In the genomic region with DNA sequence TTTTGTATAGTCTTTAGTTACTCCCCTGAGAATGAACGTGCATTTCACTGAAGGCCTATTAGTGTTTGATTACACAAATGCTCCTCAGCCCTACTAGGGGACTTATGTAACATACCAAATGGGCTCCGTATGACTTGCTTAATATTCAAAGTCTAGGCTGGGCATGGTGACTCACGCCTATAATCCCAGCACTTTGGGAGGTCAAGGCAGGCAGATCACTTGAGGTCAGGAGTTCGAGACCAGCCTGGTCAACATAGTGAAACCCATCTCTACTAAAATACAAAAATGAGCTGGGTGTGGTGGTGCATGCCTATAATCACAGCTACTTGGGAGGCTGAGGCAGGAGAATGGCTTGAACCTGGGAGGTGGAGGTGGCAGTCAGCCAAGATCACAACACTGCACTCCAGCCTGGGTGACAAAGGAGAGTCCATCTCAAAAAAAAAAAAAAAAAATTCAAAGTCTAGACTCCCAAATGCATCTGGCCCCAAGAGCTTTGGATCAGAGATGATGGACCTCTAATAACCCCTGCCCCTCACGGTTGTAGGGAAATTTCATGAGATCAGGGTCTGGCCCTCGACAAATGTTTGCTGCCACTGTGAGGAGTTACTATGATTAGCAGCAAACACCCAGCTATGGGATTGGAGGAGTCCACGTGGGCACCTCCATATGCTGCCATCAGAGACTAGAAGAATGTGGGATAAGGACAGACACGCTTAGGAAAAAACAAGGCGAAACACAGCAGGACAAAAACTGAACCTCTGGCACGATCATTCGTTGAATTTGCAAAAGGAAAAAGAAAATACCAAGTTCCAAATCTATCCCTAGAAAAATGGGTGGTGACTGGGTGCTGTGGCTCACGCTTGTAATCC, we compare ENCODE assay signal across 20 cellular contexts. TPM values are rescaled to one million over a fixed set of nuclear protein-coding genes. Genes with fewer than 3 reads are reported as not detected.
DNase-seq lines count a peak whose midpoint lies in the region; ATAC-seq lines count a peak whose summit lies in the region.
"Had no signal": no experiment of that assay in that cellular context is flagged by ENCODE, and none has a peak within 500 bp of the region (broad histone marks: within the 10 kb centered on the region; RNA-seq: fewer than 3 reads in every experiment).

No MANE protein-coding gene starts in this region.

- H3K4me1 ChIP-seq in mesenchymal stem cell (ENCODE audit: control insufficient read depth, insufficient read depth, low read depth, low read length), result peaks cover 2% of the 10 kb centered on the region
- H3K4me1 ChIP-seq in effector memory CD4-positive, alpha-beta T cell (ENCODE audit: control insufficient read depth, insufficient read depth, low read length, poor library complexity, severe bottlenecking), result peaks cover 3% of the 10 kb centered on the region

- no peak overlapping the region for H2BK15ac ChIP-seq in mesenchymal stem cell (ENCODE audit: low read depth, poor library complexity, severe bottlenecking)

- H3K23ac ChIP-seq in mesenchymal stem cell (ENCODE audit: low read length in 2 of 2), result no peak overlapping the region

- no peak overlapping the region for H3K18ac ChIP-seq in mesenchymal stem cell (ENCODE audit: low read depth in 1 of 2, low read length in 2 of 2)

- H2AK5ac ChIP-seq in mesenchymal stem cell (ENCODE audit: low read length, severe bottlenecking), result no peak overlapping the region

- no peak overlapping the region for H2AFZ ChIP-seq in mesenchymal stem cell (ENCODE audit: low read depth, low read length)

- H2BK120ac ChIP-seq in mesenchymal stem cell (ENCODE audit: low read depth, low read length), result no peak overlapping the region

- H3K27me3 ChIP-seq in MG63, result no peaks in the 10 kb centered on the region
- no peaks in the 10 kb centered on the region for H3K27me3 ChIP-seq in mesenchymal stem cell (ENCODE audit: control insufficient read depth in 1 of 2, insufficient read depth in 1 of 2, low read length in 2 of 2)
- peaks cover 1% of the 10 kb centered on the region for H3K27me3 ChIP-seq in effector memory CD4-positive, alpha-beta T cell (replicated peaks; ENCODE audit: control insufficient read depth, insufficient read depth, low read length, poor library complexity, severe bottlenecking)

- H3K79me1 ChIP-seq in mesenchymal stem cell (replicated peaks; ENCODE audit: low read length, poor library complexity, severe bottlenecking), result peaks cover 20% of the 10 kb centered on the region

- no peak overlapping the region for H4K8ac ChIP-seq in mesenchymal stem cell (ENCODE audit: low read length)

- H2BK12ac ChIP-seq in mesenchymal stem cell (ENCODE audit: low read length in 2 of 2), result no peak overlapping the region

- no peak overlapping the region for H3K27ac ChIP-seq in mesenchymal stem cell (ENCODE audit: low read length, poor library complexity, severe bottlenecking)
- no peak overlapping the region for H3K27ac ChIP-seq in effector memory CD4-positive, alpha-beta T cell (ENCODE audit: insufficient read depth, low read length, poor library complexity, severe bottlenecking)
- H3K27ac ChIP-seq: heart left ventricle had no signal

- no peak overlapping the region for H4K91ac ChIP-seq in mesenchymal stem cell (ENCODE audit: low read length)

- no peak overlapping the region for H3K4me3 ChIP-seq in MG63
- no peak overlapping the region for H3K4me3 ChIP-seq in mesenchymal stem cell (ENCODE audit: insufficient read depth in 1 of 2, low read depth in 1 of 2, low read length in 2 of 2)
- H3K4me3 ChIP-seq in effector memory CD4-positive, alpha-beta T cell (ENCODE audit: insufficient read depth, low read depth, low read length, poor library complexity, severe bottlenecking), result no peak overlapping the region
- H3K4me3 ChIP-seq: heart left ventricle had no signal

- no peak overlapping the region for H2BK5ac ChIP-seq in mesenchymal stem cell (ENCODE audit: low read depth, low read length, poor library complexity, severe bottlenecking)

- no peak overlapping the region for H3K14ac ChIP-seq in mesenchymal stem cell (ENCODE audit: low read length in 2 of 2)

- DNase-seq in Ammon's horn (ENCODE audit: low spot score), result peak; percentile 33
- peak; percentile 29 for DNase-seq in MG63
- peak; percentile 55 for DNase-seq in cerebellar cortex (ENCODE audit: low spot score)
- DNase-seq in mesenchymal stem cell, result peak; percentile 60
- no peak for DNase-seq in DMS153 (lab: John Stamatoyannopoulos, UW)
- no peak for DNase-seq in effector memory CD4-positive, alpha-beta T cell
- no peak for DNase-seq in NOMO-1 (lab: John Stamatoyannopoulos, UW; ENCODE audit: unreplicated experiment in 2 of 2)
- DNase-seq: activated B cell treated with CpG ODN at 0.5 μM for 24 hours; heart left ventricle; KBM-7; NCI-H1105; retina; stimulated activated CD4-positive, alpha-beta T cell treated with anti-CD3 and anti-CD28 coated beads, Interleukin-12 subunit alpha, Interleukin-12 subunit beta, amount 100 ng/mL, for 4 hours; stimulated activated CD8-positive, alpha-beta memory T cell treated with anti-CD3 and anti-CD28 coated beads, Interleukin-4, amount 100 ng/mL, for 48 hours; T-helper 2 cell had no signal

- no peaks in the 10 kb centered on the region for H3K9me3 ChIP-seq in MG63
- H3K9me3 ChIP-seq in mesenchymal stem cell (ENCODE audit: control insufficient read depth, low read length), result no peaks in the 10 kb centered on the region
- no peaks in the 10 kb centered on the region for H3K9me3 ChIP-seq in effector memory CD4-positive, alpha-beta T cell (ENCODE audit: control insufficient read depth, low read length)
- H3K9me3 ChIP-seq: heart left ventricle had no signal

- H3K4ac ChIP-seq in mesenchymal stem cell (ENCODE audit: low read depth in 1 of 2, low read length in 2 of 2), result no peak overlapping the region

- no peak for ATAC-seq in HG03342 (IDR thresholded peaks at IDR 0.05; ENCODE audit: unreplicated experiment)
- ATAC-seq: heart left ventricle, PC-3 had no signal

- WGBS in mesenchymal stem cell, result 91% methylated on average over 11 of the region's 12 CpGs

- H3K9ac ChIP-seq in mesenchymal stem cell (ENCODE audit: low read length), result no peak overlapping the region

- no peak overlapping the region for H3K4me2 ChIP-seq in mesenchymal stem cell (ENCODE audit: low read length, poor library complexity, severe bottlenecking)

- H3K36me3 ChIP-seq in MG63 (peaks cover 24% of the 10 kb centered on the region), mesenchymal stem cell (ENCODE audit: control insufficient read depth in 1 of 2, insufficient read depth in 2 of 2, low read depth in 1 of 2, low read length in 2 of 2) (peaks cover 8 to 10% of the 10 kb centered on the region in 2 experiments)
- H3K36me3 ChIP-seq in effector memory CD4-positive, alpha-beta T cell (ENCODE audit: control insufficient read depth, insufficient read depth, low read length), result no peaks in the 10 kb centered on the region

RNA-seq across cellular contexts. Expression of a gene that starts 4.6 kb away (rescaled TPM):
- total RNA-seq in MG63 (2014; rRNA removed; shearing (Covaris generic); ENCODE audit: low replicate concordance), result 53.1 and 67.1 TPM in 2 replicates
- polyA plus RNA-seq in mesenchymal stem cell (2013, experiment 1 of 2), result 15.8 TPM
- 16.6 TPM for polyA plus RNA-seq in mesenchymal stem cell (2013, experiment 2 of 2)
- total RNA-seq: activated B cell treated with CpG ODN at 0.5 μM for 24 hours; activated CD8-positive, alpha-beta memory T cell treated with anti-CD3 and anti-CD28 coated beads for 36 hours; PC-3 had no signal

RNA-seq across cellular contexts. Expression of a gene that starts 40.2 kb away (rescaled TPM):
- 82.3 and 150 TPM in 2 replicates for total RNA-seq in MG63 (2014; rRNA removed; shearing (Covaris generic); ENCODE audit: low replicate concordance)
- 48.5 TPM for polyA plus RNA-seq in mesenchymal stem cell (2013, experiment 1 of 2)
- polyA plus RNA-seq in mesenchymal stem cell (2013, experiment 2 of 2), result 46.2 TPM

RNA-seq across cellular contexts. Expression of a gene that starts 40.3 kb away (rescaled TPM):
- total RNA-seq in MG63 (2014; rRNA removed; shearing (Covaris generic); ENCODE audit: low replicate concordance), result 18.4 and 20.8 TPM in 2 replicates
- polyA plus RNA-seq in mesenchymal stem cell (2013, experiment 1 of 2), result 17.6 TPM
- 15.2 TPM for polyA plus RNA-seq in mesenchymal stem cell (2013, experiment 2 of 2)

RNA-seq across cellular contexts. Expression of a gene that starts 58.9 kb away (rescaled TPM):
- not detected in 2 replicates for total RNA-seq in MG63 (2014; rRNA removed; shearing (Covaris generic); ENCODE audit: low replicate concordance)
- polyA plus RNA-seq in mesenchymal stem cell (2013, experiment 1 of 2), result not detected
- polyA plus RNA-seq in mesenchymal stem cell (2013, experiment 2 of 2), result 0.05 TPM
- total RNA-seq: Daoy, epithelial cell of proximal tubule had no signal

Comparison
In these comparisons a context has a peak if more than half of its experiments do, and no peak if none do; other contexts are left out.
1. DNase-seq: peak in Ammon's horn (single experiment), MG63 (single experiment), cerebellar cortex (single experiment) and mesenchymal stem cell (single experiment); none in DMS153 (single experiment), effector memory CD4-positive, alpha-beta T cell (0 of 3) and NOMO-1 (0 of 2).